In the genomic region with DNA sequence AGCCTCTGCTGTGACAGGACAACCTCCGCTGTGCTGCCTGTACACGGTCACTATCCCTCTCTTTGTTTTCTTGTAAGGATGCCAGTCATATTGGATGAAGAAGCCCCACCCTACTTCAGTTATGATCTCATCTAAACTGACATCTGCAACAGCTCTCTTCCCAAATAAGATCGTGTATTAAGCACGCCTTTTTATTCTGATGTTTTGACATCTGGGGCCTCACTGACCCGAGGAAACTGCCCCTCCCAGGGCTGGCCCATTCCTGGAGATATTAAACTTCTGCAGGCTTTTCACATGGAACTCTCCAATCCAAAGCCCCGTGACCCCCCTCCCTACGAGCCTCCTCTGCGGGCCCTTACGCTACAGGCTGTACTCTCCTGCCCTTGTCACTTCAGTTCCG, we compare ENCODE assay signal across 26 cellular contexts.
"Had no signal": no experiment of that assay in that cellular context is flagged by ENCODE, and none has a peak within 500 bp of the region (broad histone marks: within the 10 kb centered on the region; RNA-seq: fewer than 3 reads in every experiment).

No MANE protein-coding gene starts in this region.

- H3K27me3 ChIP-seq: colonic mucosa, gastrocnemius medialis, right lobe of liver, upper lobe of left lung had no signal

- H3K36me3 ChIP-seq: colonic mucosa, gastrocnemius medialis, right lobe of liver had no signal

- H3K9me3 Mint-ChIP-seq: activated naive CD4-positive, alpha-beta T cell treated with anti-CD3 and anti-CD28 coated beads, Interleukin-2, amount 50 U/mL, for 72 hours; immature natural killer cell; natural killer cell treated with Interleukin-12 subunit alpha and Interleukin-12 subunit beta and Interleukin-15 and Interleukin-18, amount 100 ng/mL, for 72 hours; T-helper 2 cell treated with Interferon-gamma antibody and Interleukin-4, amounts not matched to agents 5 μg/mL and 100 μg/mL, for 36 hours had no signal

- H3K9me3 ChIP-seq: colonic mucosa, gastrocnemius medialis, lower lobe of right lung, mucosa of descending colon, right lobe of liver, upper lobe of left lung had no signal

- H3K4me1 Mint-ChIP-seq: activated CD4-positive, alpha-beta T cell treated with anti-CD3 and anti-CD28 coated beads for 36 hours; activated CD8-positive, alpha-beta memory T cell treated with anti-CD3 and anti-CD28 coated beads, Interleukin-2, amount 10 ng/mL, durations not matched to agents 7 days and 5 days had no signal

- H3K27ac ChIP-seq: colonic mucosa, gastrocnemius medialis, lower lobe of right lung, right lobe of liver, upper lobe of left lung had no signal

- H3K36me3 Mint-ChIP-seq: natural killer cell treated with Interleukin-12 subunit alpha and Interleukin-12 subunit beta and Interleukin-15 and Interleukin-18, amount 100 ng/mL, for 72 hours had no signal

- H3K4me3 Mint-ChIP-seq: activated CD4-positive, alpha-beta T cell treated with anti-CD3 and anti-CD28 coated beads for 36 hours; activated CD8-positive, alpha-beta memory T cell treated with anti-CD3 and anti-CD28 coated beads, Interleukin-2, amount 10 ng/mL, durations not matched to agents 7 days and 5 days; activated CD8-positive, alpha-beta T cell treated with anti-CD3 and anti-CD28 coated beads, Interleukin-2, amount 10 ng/mL, durations not matched to agents 7 days and 5 days; immature natural killer cell; natural killer cell treated with Interleukin-12 subunit alpha and Interleukin-12 subunit beta and Interleukin-15 and Interleukin-18, amount 100 ng/mL, for 72 hours; T-helper 2 cell treated with Interferon-gamma antibody and Interleukin-4, amounts not matched to agents 5 μg/mL and 100 μg/mL, for 36 hours had no signal

- H3K27ac Mint-ChIP-seq: activated CD4-positive, alpha-beta T cell treated with anti-CD3 and anti-CD28 coated beads for 36 hours; activated CD8-positive, alpha-beta memory T cell treated with anti-CD3 and anti-CD28 coated beads, Interleukin-2, amount 10 ng/mL, durations not matched to agents 7 days and 5 days; activated CD8-positive, alpha-beta T cell treated with anti-CD3 and anti-CD28 coated beads, Interleukin-2, amount 10 ng/mL, durations not matched to agents 7 days and 5 days; T-helper 2 cell treated with Interferon-gamma antibody and Interleukin-4, amounts not matched to agents 5 μg/mL and 100 μg/mL, for 36 hours had no signal

- H3K27me3 Mint-ChIP-seq: activated CD4-positive, alpha-beta T cell treated with anti-CD3 and anti-CD28 coated beads for 36 hours; activated CD8-positive, alpha-beta memory T cell treated with anti-CD3 and anti-CD28 coated beads, Interleukin-2, amount 10 ng/mL, durations not matched to agents 7 days and 5 days; natural killer cell treated with Interleukin-12 subunit alpha and Interleukin-12 subunit beta and Interleukin-15 and Interleukin-18, amount 100 ng/mL, for 72 hours had no signal

- ATAC-seq: activated CD4-positive, alpha-beta T cell treated with anti-CD3 and anti-CD28 coated beads for 36 hours; activated CD8-positive, alpha-beta memory T cell treated with anti-CD3 and anti-CD28 coated beads, Interleukin-2, amount 10 ng/mL, durations not matched to agents 7 days and 5 days; activated CD8-positive, alpha-beta T cell treated with anti-CD3 and anti-CD28 coated beads, Interleukin-2, amount 10 ng/mL, durations not matched to agents 7 days and 5 days; activated naive CD4-positive, alpha-beta T cell treated with anti-CD3 and anti-CD28 coated beads, Interleukin-2, amount 50 U/mL, for 72 hours; gastrocnemius medialis; left colon; lower lobe of right lung; mucosa of descending colon; natural killer cell treated with Interleukin-12 subunit alpha and Interleukin-12 subunit beta and Interleukin-15 and Interleukin-18, amount 100 ng/mL, for 72 hours; right lobe of liver; stimulated activated naive CD8-positive, alpha-beta T cell treated with anti-CD3 and anti-CD28 coated beads, Interleukin-15, Interleukin-2, amounts not matched to agents 100 U/mL and 50 U/mL, for 24 hours had no signal

- H3K4me1 ChIP-seq: colonic mucosa, lower lobe of right lung, right lobe of liver, upper lobe of left lung had no signal

- DNase-seq: activated CD4-positive, alpha-beta T cell treated with anti-CD3 and anti-CD28 coated beads for 36 hours; activated CD4-positive, CD25-positive, alpha-beta regulatory T cell; activated CD8-positive, alpha-beta memory T cell treated with anti-CD3 and anti-CD28 coated beads, Interleukin-2, amount 10 ng/mL, durations not matched to agents 7 days and 5 days; activated CD8-positive, alpha-beta T cell treated with anti-CD3 and anti-CD28 coated beads, Interleukin-2, amount 10 ng/mL, durations not matched to agents 7 days and 5 days; activated naive CD4-positive, alpha-beta T cell; activated T-cell treated with anti-CD3 and anti-CD28 coated beads, Interleukin-2, amount 50 U/mL, for 48 hours; colonic mucosa; effector CD8-positive, alpha-beta T cell; gastrocnemius medialis; hypothalamus; immature natural killer cell; kidney; left colon; lower lobe of right lung; mucosa of descending colon; posterior cingulate gyrus; right lobe of liver; stimulated activated CD4-positive, alpha-beta T cell treated with anti-CD3 and anti-CD28 coated beads, Interleukin-12 subunit alpha, Interleukin-12 subunit beta, amount 100 ng/mL, for 4 hours; stimulated activated CD4-positive, alpha-beta T cell treated with anti-CD3 and anti-CD28 coated beads, Interleukin-4, amount 100 ng/mL, for 1 hour; stimulated activated naive CD8-positive, alpha-beta T cell treated with anti-CD3 and anti-CD28 coated beads, Interleukin-15, Interleukin-2, amounts not matched to agents 100 U/mL and 50 U/mL, for 24 hours; T-helper 1 cell; upper lobe of left lung had no signal

- H3K4me3 ChIP-seq: colonic mucosa, gastrocnemius medialis, lower lobe of right lung, mucosa of descending colon, right lobe of liver, skin epidermis, upper lobe of left lung had no signal
